Comparison of ENCODE assay signal across 8 cellular contexts in the genomic region with DNA sequence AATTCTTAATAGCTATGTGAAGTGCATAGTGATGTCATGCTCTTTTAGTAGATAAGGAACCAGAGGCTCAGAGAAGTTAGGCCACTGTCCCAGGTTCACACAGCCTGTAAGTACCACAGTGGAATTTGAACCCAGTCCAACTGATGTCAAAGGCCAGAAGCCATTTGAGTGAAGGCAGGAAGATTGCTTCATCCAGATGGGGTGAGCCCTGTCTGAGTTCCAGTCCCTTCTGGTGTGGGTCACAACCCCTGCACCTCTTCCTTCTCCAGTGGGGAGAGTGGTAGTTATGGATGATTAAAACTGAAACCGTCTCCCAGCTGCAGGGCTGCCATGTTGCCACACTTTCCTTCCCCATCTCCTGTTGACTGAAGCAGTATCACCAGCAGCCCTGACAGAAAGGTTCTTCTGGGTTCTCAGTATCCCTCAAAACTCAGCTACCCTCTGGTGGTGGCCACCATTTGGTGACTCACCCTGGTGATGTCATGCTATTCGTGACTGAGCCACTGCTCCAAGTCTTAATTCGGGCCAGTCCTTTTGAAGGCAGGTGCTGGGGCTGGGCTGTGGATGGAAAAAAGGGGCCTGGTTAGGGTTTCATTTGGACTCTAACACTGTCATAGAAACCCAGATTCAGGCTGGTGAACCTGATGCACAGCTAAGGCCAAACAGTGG. TPM values are rescaled to one million over a fixed set of nuclear protein-coding genes. Genes with fewer than 3 reads are reported as not detected.
A peak's percentile ranks its signal among the peaks of the same experiment; 100 is the strongest.
DNase-seq lines count a peak whose midpoint lies in the region; ATAC-seq and TF ChIP-seq lines count a peak whose summit lies in the region.

No MANE protein-coding gene starts in this region.

- H3K27ac Mint-ChIP-seq in WTC11 (peak overlapping the region; percentile 93), neural crest cell (ENCODE audit: unreplicated experiment) (no peak overlapping the region)
- H3K27ac Mint-ChIP-seq in effector memory CD8-positive, alpha-beta T cell, result peak overlapping the region in 1 of 2 donors; percentile 82

- intact Hi-C loops in posterior vena cava (cut with DNase I), result no loop called here

- H3K36me3 Mint-ChIP-seq in WTC11 (peaks cover 15% of the 10 kb centered on the region), neural crest cell (ENCODE audit: low read depth) (no peaks in the 10 kb centered on the region)
- H3K36me3 Mint-ChIP-seq in effector memory CD8-positive, alpha-beta T cell (ENCODE audit: insufficient read depth), result peaks cover 21% of the 10 kb centered on the region

- ATAC-seq in WTC11 (no peak), HG03432 (IDR thresholded peaks at IDR 0.05; ENCODE audit: unreplicated experiment) (no peak)
- ATAC-seq in effector memory CD8-positive, alpha-beta T cell (replicated peaks), result no peak

- no peak for DNase-seq in HEK293T (ENCODE audit: extremely low spot score)
- no peak for DNase-seq in WTC11 (ENCODE audit: low spot score)
- DNase-seq in effector memory CD8-positive, alpha-beta T cell, result no peak
- no peak for DNase-seq in neural crest cell (ENCODE audit: low read depth, low spot score)
- DNase-seq in cerebellar cortex (ENCODE audit: low spot score), result no peak
- no peak for DNase-seq in NCI-H446 treated with DMSO at 0.1 percent for 48 hours (lab: John Stamatoyannopoulos, UW)
- DNase-seq in posterior vena cava (ENCODE audit: low spot score), result no peak

- CTCF ChIA-PET in HEK293T (lab: Yijun Ruan, JAX) (interaction anchor here (0.5 to 2.7 kb wide), 3 partner anchors 10 to 1462 kb away, joined by 3 to 24 read pairs (median 5); no protein-coding TSS in a partner anchor), WTC11 (lab: Charles Lee) (interaction anchor here (0.6 to 1.4 kb wide), 3 partner anchors 20 to 1172 kb away, joined by 3 to 4 read pairs (median 3); a partner anchor contains a TSS)

- H3K9me3 Mint-ChIP-seq in WTC11 (no peaks in the 10 kb centered on the region), neural crest cell (no peaks in the 10 kb centered on the region)
- no peaks in the 10 kb centered on the region for H3K9me3 Mint-ChIP-seq in effector memory CD8-positive, alpha-beta T cell

- POLR2A ChIA-PET in HEK293T (lab: Yijun Ruan, JAX), result interaction anchor here (0.6 to 6.6 kb wide), 8 partner anchors 9 to 1122 kb away, joined by 3 to 101 read pairs (median 14); a partner anchor contains a TSS
- POLR2A ChIA-PET in WTC11 (lab: Charles Lee), result interaction anchor here (3.0 kb wide), 1 partner anchor 8 kb away, joined by 37 read pairs; no protein-coding TSS in a partner anchor

- H3K27me3 Mint-ChIP-seq in WTC11 (ENCODE audit: low read depth) (no peaks in the 10 kb centered on the region), neural crest cell (ENCODE audit: low read depth) (peaks cover 3% of the 10 kb centered on the region)
- no peaks in the 10 kb centered on the region for H3K27me3 Mint-ChIP-seq in effector memory CD8-positive, alpha-beta T cell

- H3K4me3 Mint-ChIP-seq in WTC11 (peak overlapping the region; percentile 82; the same call in 1 of the 2 replicates), neural crest cell (peak overlapping the region; percentile 61)
- H3K4me3 Mint-ChIP-seq in effector memory CD8-positive, alpha-beta T cell, result peak overlapping the region; percentile 92 to 95

- no peak for TF ChIP-seq CTCF in WTC11 (IDR thresholded peaks at IDR 0.05)
- TF ChIP-seq CTCF in neural crest cell (conservative IDR thresholded peaks at IDR 0.05), result no peak

- H3K4me1 Mint-ChIP-seq in WTC11 (peaks cover 45% of the 10 kb centered on the region), neural crest cell (peaks cover 23% of the 10 kb centered on the region)
- peaks cover 20 to 31% of the 10 kb centered on the region in 2 donors for H3K4me1 Mint-ChIP-seq in effector memory CD8-positive, alpha-beta T cell (ENCODE audit: low read depth in 2 of 2)

TF ChIP-seq in HEK293T, 16 proteins besides CTCF, POLR2A, EP300 and RAD21:
- TF ChIP-seq FOXA1 (IDR thresholded peaks at IDR 0.05), result no peak
- 0 out of 2 replicates have a peak, but pooled peaks have one; percentile 26 for TF ChIP-seq ARNT (IDR thresholded peaks at IDR 0.05)
TF ChIP-seq in HEK293T: peak in this region for 1.

TF ChIP-seq in WTC11, 78 proteins besides CTCF, POLR2A, EP300 and RAD21:
- no peak for TF ChIP-seq ATF1 (CRISPR knock-in tag; IDR thresholded peaks at IDR 0.05)
- TF ChIP-seq, protein P1, sequence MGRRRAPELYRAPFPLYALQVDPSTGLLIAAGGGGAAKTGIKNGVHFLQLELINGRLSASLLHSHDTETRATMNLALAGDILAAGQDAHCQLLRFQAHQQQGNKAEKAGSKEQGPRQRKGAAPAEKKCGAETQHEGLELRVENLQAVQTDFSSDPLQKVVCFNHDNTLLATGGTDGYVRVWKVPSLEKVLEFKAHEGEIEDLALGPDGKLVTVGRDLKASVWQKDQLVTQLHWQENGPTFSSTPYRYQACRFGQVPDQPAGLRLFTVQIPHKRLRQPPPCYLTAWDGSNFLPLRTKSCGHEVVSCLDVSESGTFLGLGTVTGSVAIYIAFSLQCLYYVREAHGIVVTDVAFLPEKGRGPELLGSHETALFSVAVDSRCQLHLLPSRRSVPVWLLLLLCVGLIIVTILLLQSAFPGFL (CRISPR knock-in tag; IDR thresholded peaks at IDR 0.05; ENCODE audit: borderline replicate concordance), result no peak
TF ChIP-seq in WTC11: peak in this region for 0.

RNA-seq across cellular contexts. Expression of a gene that starts 1.5 kb away (rescaled TPM):
- total RNA-seq in WTC11 (2021), result 0.57 to 0.96 TPM (median 0.87 TPM) in 3 replicates
- 0.21 and 0.27 TPM in 2 replicates for total RNA-seq in neural crest cell
- total RNA-seq in posterior vena cava, result not detected

RNA-seq across cellular contexts. Expression of a gene that starts 20.4 kb away (rescaled TPM):
- total RNA-seq in WTC11 (2021), result 40.2 to 69.0 TPM (median 65.8 TPM) in 3 replicates
- total RNA-seq in neural crest cell, result 118 and 121 TPM in 2 replicates
- total RNA-seq in posterior vena cava, result 10 to 100 TPM; 35.7 to 40.9 TPM

RNA-seq across cellular contexts. Expression of a gene that starts 32.2 kb away (rescaled TPM):
- total RNA-seq in WTC11 (2021) (21.6 to 24.6 TPM (median 23.2 TPM) in 3 replicates), neural crest cell (24.8 and 25.6 TPM in 2 replicates), posterior vena cava (10 to 100 TPM; 10.8 to 12.4 TPM)

RNA-seq across cellular contexts. Expression of a gene that starts 34.2 kb away (rescaled TPM):
- total RNA-seq in WTC11 (2021), result 10.2 to 12.5 TPM (median 10.4 TPM) in 3 replicates
- total RNA-seq in neural crest cell, result 36.1 and 37.4 TPM in 2 replicates
- under 1 TPM; 0.24 to 0.83 TPM for total RNA-seq in posterior vena cava

RNA-seq across cellular contexts. Expression of a gene that starts 49.7 kb away (rescaled TPM):
- 93.3 to 94.6 TPM (median 93.6 TPM) in 3 replicates for total RNA-seq in WTC11 (2021)
- 139 and 144 TPM in 2 replicates for total RNA-seq in neural crest cell
- total RNA-seq in posterior vena cava, result 100 to 1,000 TPM; 102 to 107 TPM
